ENCODE assay signal across 8 cellular contexts in the genomic region with DNA sequence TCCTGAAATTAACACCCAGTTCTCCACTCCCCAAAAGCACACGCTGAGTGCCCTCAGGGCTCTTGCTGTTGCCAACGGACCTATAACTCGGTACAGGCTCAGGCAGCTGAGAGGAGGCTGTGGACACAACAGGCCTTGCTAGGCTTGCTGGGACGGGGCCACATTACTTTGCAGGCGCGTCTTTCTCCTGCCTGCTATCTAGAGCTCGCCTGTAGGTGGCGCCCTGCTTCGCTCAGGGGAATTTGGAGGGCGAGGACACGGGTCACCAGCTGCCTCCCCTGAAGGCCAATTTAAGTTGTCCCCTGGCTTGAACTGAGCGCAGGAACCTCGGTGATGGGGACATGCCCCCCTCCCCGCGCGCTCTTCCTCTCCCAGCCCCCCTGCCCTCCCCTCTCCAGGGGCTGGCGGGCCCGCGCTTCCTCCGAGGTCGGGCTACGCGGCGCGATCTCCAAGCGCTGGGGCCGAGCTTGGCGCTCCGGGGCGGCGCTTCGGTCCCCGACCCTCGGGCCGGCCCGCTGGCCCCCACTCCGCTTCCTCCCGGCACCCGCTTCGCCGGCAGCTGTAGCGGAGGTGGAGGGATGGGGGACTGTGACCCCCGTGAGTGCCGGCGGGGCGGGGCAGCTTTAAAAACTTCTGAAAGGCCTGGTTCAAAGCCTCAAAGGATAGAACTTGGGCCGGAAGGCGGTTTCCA. TPM values are rescaled to one million over a fixed set of nuclear protein-coding genes. Genes with fewer than 3 reads are reported as not detected.
DNase-seq lines count a peak whose midpoint lies in the region; ATAC-seq, FAIRE-seq and TF ChIP-seq lines count a peak whose summit lies in the region.

No MANE protein-coding gene starts in this region.

- no CpG with 5 or more reads among the region's 48 CpGs for WGBS in HepG2 (ENCODE audit: low lambda C conversion rate)

- H3K4me3 ChIP-seq in ACC112 (ENCODE audit: low read depth, low read length) (peak overlapping the region; percentile 90), HepG2 (replicated peaks in 1 of 3; ENCODE audit: insufficient read depth in 1 of 3, low read depth in 2 of 3, low read length in 3 of 3) (peak overlapping the region; percentile 67 to 80 (median 74))

- POLR2A ChIA-PET in HepG2 (lab: Yijun Ruan, JAX), result interaction anchor here (1.0 to 1.5 kb wide), 6 partner anchors 28 to 215 kb away, joined by 3 to 11 read pairs (median 4); a partner anchor contains a TSS

- BruUV-seq in HepG2 (replicated peaks; lab: Mats Ljungman, UMichigan), result no TSS peak

- intact Hi-C loops in HepG2 (cut with micrococcal nuclease; ENCODE audit: unreplicated experiment), result loop anchor here (1.0 to 10.0 kb wide), 7 partner anchors 37 to 805 kb away; no protein-coding TSS in a partner anchor

- H3K36me3 ChIP-seq in ACC112 (ENCODE audit: insufficient read depth, low read length) (no peaks in the 10 kb centered on the region), HepG2 (replicated peaks in 1 of 2; ENCODE audit: control insufficient read depth in 1 of 2, insufficient read depth in 2 of 2, low read length in 2 of 2) (no peaks in the 10 kb centered on the region)

- peak; percentile 84 for ATAC-seq in GM18907 (IDR thresholded peaks at IDR 0.05; ENCODE audit: unreplicated experiment)
- peak; percentile 85 for ATAC-seq in HG03354 (IDR thresholded peaks at IDR 0.05; ENCODE audit: poor library complexity, severe bottlenecking, unreplicated experiment)
- ATAC-seq in HepG2, result peak; percentile 80

- in situ Hi-C loops in HepG2 (cut with HindIII; ENCODE audit: extremely low pct_ligation_motif_present, low pct_unique_long_range_greater_than_20kb), result loop anchor here (5.0 kb wide), 2 partner anchors 287 to 402 kb away; no protein-coding TSS in a partner anchor

- H3K79me2 ChIP-seq in ACC112 (ENCODE audit: control insufficient read depth, insufficient read depth, low read length, unreplicated experiment) (no peaks in the 10 kb centered on the region), HepG2 (ENCODE audit: insufficient read depth, low read length) (no peaks in the 10 kb centered on the region)

- peak; percentile 60 for DNase-seq in NCI-H526 treated with DMSO at 0.1 percent for 48 hours (lab: John Stamatoyannopoulos, UW)
- peak; percentile 81 to 90 for DNase-seq in activated CD4-positive, alpha-beta T cell treated with anti-CD3 and anti-CD28 coated beads, Interleukin-2, amount 50 U/mL, for 24 hours (ENCODE audit: low read depth in 1 of 2, low spot score in 1 of 2)
- peak; percentile 94 for DNase-seq in dermis blood vessel endothelial cell
- DNase-seq in HepG2 (ENCODE audit: low spot score), result peak; percentile 70
- DNase-seq in stimulated activated CD4-positive, alpha-beta T cell treated with anti-CD3 and anti-CD28 coated beads, Interleukin-2, amount 100 ng/mL, for 4 hours (ENCODE audit: low read depth), result peak; percentile 77

- peak overlapping the region; percentile 56 for H3K9ac ChIP-seq in HepG2 (ENCODE audit: insufficient read depth, low read depth, low read length)

- no peak for TF ChIP-seq POLR2A in HepG2 (IDR thresholded peaks at IDR 0.05; ENCODE audit: insufficient read depth in 1 of 2, low read depth in 2 of 2, low read length in 2 of 2)

- no peaks in the 10 kb centered on the region for H3K9me3 ChIP-seq in HepG2 (ENCODE audit: low read length)

- peak overlapping the region; percentile 70 for H2AFZ ChIP-seq in ACC112 (ENCODE audit: low read length, unreplicated experiment)
- peak overlapping the region; percentile 66 for H2AFZ ChIP-seq in HepG2 (ENCODE audit: low read length)

- no peaks in the 10 kb centered on the region for H4K20me1 ChIP-seq in HepG2 (ENCODE audit: insufficient read depth, low read length)

- no peaks in the 10 kb centered on the region for H3K27me3 ChIP-seq in ACC112 (ENCODE audit: insufficient read depth, low read length)
- peaks cover 2 to 32% of the 10 kb centered on the region in 2 experiments; a peak in 4 of 5 replicates for H3K27me3 ChIP-seq in HepG2 (ENCODE audit: control insufficient read depth in 1 of 2, insufficient read depth in 2 of 2, low read length in 2 of 2)

- peak; percentile 84 for TF ChIP-seq RAD21 in HepG2 (CRISPR knock-in tag; IDR thresholded peaks at IDR 0.05)

- peak overlapping the region; percentile 86 for H3K4me2 ChIP-seq in HepG2 (ENCODE audit: low read depth, low read length)

- TF ChIP-seq EP300 in HepG2 (IDR thresholded peaks at IDR 0.05; ENCODE audit: low read depth in 2 of 2, low read length in 2 of 2) (no peak), HepG2 (CRISPR knock-in tag; IDR thresholded peaks at IDR 0.05; ENCODE audit: borderline replicate concordance) (no peak)

- H3K27ac ChIP-seq in ACC112 (ENCODE audit: low read depth, low read length), result peak overlapping the region; percentile 21; the same call in 1 of the 2 replicates
- H3K27ac ChIP-seq in HepG2 (ENCODE audit: extremely low read length, insufficient read depth, low read length), result peak overlapping the region; percentile 47

- peak; percentile 73 for FAIRE-seq in HepG2 (lab: Jason Lieb, UNC)

- H3K4me1 ChIP-seq in ACC112 (ENCODE audit: control insufficient read depth, insufficient read depth, low read length, unreplicated experiment) (no peaks in the 10 kb centered on the region), HepG2 (ENCODE audit: insufficient read depth, low read length) (peaks cover 27% of the 10 kb centered on the region)

- CTCF ChIA-PET in HepG2 (lab: Yijun Ruan, JAX; ENCODE audit: low intra/inter-chr PET ratio, low total read pairs), result interaction anchor here (1.8 kb wide), 1 partner anchor 288 kb away, joined by 5 read pairs; no protein-coding TSS in a partner anchor

- peak; percentile 97 for TF ChIP-seq CTCF in HepG2 (CRISPR knock-in tag; IDR thresholded peaks at IDR 0.05)

TF ChIP-seq in HepG2, 621 proteins besides CTCF, POLR2A, EP300 and RAD21 (continues in another document):
- TF ChIP-seq MAZ (IDR thresholded peaks at IDR 0.05; ENCODE audit: borderline replicate concordance, low read depth, low read length), result 0 out of 2 replicates have a peak, but pooled peaks have one; percentile 3
- TF ChIP-seq MAZ (CRISPR knock-in tag; IDR thresholded peaks at IDR 0.05; ENCODE audit: low read depth), result peak; percentile 67
- TF ChIP-seq FOXA3 (CRISPR knock-in tag; IDR thresholded peaks at IDR 0.05), result peak; percentile 28
- peak; percentile 64 for TF ChIP-seq HDAC1 (CRISPR knock-in tag; IDR thresholded peaks at IDR 0.05)
- 0 out of 2 replicates have a peak, but pooled peaks have one; percentile 81 for TF ChIP-seq SRY (CRISPR knock-in tag; IDR thresholded peaks at IDR 0.05)
- peak; percentile 29; the same call in 1 of the 2 replicates for TF ChIP-seq TGIF2 (CRISPR knock-in tag; IDR thresholded peaks at IDR 0.05)
- TF ChIP-seq, protein P1, sequence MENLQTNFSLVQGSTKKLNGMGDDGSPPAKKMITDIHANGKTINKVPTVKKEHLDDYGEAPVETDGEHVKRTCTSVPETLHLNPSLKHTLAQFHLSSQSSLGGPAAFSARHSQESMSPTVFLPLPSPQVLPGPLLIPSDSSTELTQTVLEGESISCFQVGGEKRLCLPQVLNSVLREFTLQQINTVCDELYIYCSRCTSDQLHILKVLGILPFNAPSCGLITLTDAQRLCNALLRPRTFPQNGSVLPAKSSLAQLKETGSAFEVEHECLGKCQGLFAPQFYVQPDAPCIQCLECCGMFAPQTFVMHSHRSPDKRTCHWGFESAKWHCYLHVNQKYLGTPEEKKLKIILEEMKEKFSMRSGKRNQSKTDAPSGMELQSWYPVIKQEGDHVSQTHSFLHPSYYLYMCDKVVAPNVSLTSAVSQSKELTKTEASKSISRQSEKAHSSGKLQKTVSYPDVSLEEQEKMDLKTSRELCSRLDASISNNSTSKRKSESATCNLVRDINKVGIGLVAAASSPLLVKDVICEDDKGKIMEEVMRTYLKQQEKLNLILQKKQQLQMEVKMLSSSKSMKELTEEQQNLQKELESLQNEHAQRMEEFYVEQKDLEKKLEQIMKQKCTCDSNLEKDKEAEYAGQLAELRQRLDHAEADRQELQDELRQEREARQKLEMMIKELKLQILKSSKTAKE (CRISPR knock-in tag; IDR thresholded peaks at IDR 0.05; ENCODE audit: borderline replicate concordance), result no peak
- TF ChIP-seq SKI (IDR thresholded peaks at IDR 0.05; ENCODE audit: partially characterized antibody), result peak; percentile 34
- TF ChIP-seq KMT2B (CRISPR knock-in tag; IDR thresholded peaks at IDR 0.05), result no peak
- TF ChIP-seq ZEB1 (IDR thresholded peaks at IDR 0.05; ENCODE audit: insufficient replicate concordance, low read depth), result no peak

RNA-seq across cellular contexts. Expression of a gene that starts 32.4 kb away (rescaled TPM):
- 12.4 and 23.2 TPM in 2 replicates for total RNA-seq in dermis blood vessel endothelial cell
- 14.8 and 28.5 TPM in 2 replicates for total RNA-seq in HepG2 (2016; rRNA removed; fragmentation: Illumina TruSeq; extraction: Trizol)
- 8.1 and 8.4 TPM in 2 replicates for total RNA-seq in HepG2 (2016; cell fraction: cytosol; rRNA removed; fragmentation: Illumina TruSeq; extraction: Trizol; ENCODE audit: low read depth)
- 11.5 and 25.9 TPM in 2 replicates for total RNA-seq in HepG2 (2016; cell fraction: insoluble cytoplasmic fraction; rRNA removed; fragmentation: Illumina TruSeq; extraction: Trizol)
- 7.4 and 7.5 TPM in 2 replicates for total RNA-seq in HepG2 (2016; cell fraction: membrane; rRNA removed; fragmentation: Illumina TruSeq; extraction: Trizol)
- total RNA-seq in HepG2 (2016; cell fraction: nucleus; rRNA removed; fragmentation: Illumina TruSeq; extraction: Trizol), result 110 and 115 TPM in 2 replicates
- polyA plus RNA-seq in HepG2 (2011; rRNA removed), result 14.1 and 14.7 TPM in 2 replicates
- polyA plus RNA-seq in HepG2 (2011; cell fraction: cytosol; rRNA removed), result 11.0 and 12.6 TPM in 2 replicates
- polyA plus RNA-seq in HepG2 (2011; cell fraction: nucleus; rRNA removed), result 20.1 and 25.7 TPM in 2 replicates
- 4.5 and 5.7 TPM in 2 replicates for polyA plus RNA-seq in HepG2 (2012)
- 0.64 and 0.71 TPM in 2 replicates for polyA plus RNA-seq in HepG2 (2016; cell fraction: cytosol; fragmentation: Illumina TruSeq; extraction: Trizol; ENCODE audit: low read depth)
- polyA plus RNA-seq in HepG2 (2016; cell fraction: insoluble cytoplasmic fraction; fragmentation: Illumina TruSeq; extraction: Trizol; ENCODE audit: low read depth), result 11.5 and 13.5 TPM in 2 replicates
- 3.0 and 3.1 TPM in 2 replicates for polyA plus RNA-seq in HepG2 (2016; cell fraction: membrane; fragmentation: Illumina TruSeq; extraction: Trizol; ENCODE audit: low read depth)
- polyA plus RNA-seq in HepG2 (2016; cell fraction: nucleus; fragmentation: Illumina TruSeq; extraction: Trizol; ENCODE audit: insufficient read depth, low read depth), result 15.9 and 21.9 TPM in 2 replicates
- polyA minus RNA-seq in HepG2 (2011; rRNA and poly(A)+ RNA removed; ENCODE audit: low replicate concordance), result 62.5 and 117 TPM in 2 replicates
- polyA minus RNA-seq in HepG2 (2011; cell fraction: cytosol; rRNA and poly(A)+ RNA removed), result 18.3 and 19.2 TPM in 2 replicates
- polyA minus RNA-seq in HepG2 (2011; cell fraction: nucleus; rRNA and poly(A)+ RNA removed), result 167 and 202 TPM in 2 replicates

Comparison
In these comparisons a context has a peak if more than half of its experiments do, and no peak if none do; other contexts are left out.
1. Peak in every context shown above with its lines: DNase-seq, ATAC-seq, H3K4me3 ChIP-seq and H3K27ac ChIP-seq.